24 cellular contexts compared by ENCODE assay signal in the genomic region with DNA sequence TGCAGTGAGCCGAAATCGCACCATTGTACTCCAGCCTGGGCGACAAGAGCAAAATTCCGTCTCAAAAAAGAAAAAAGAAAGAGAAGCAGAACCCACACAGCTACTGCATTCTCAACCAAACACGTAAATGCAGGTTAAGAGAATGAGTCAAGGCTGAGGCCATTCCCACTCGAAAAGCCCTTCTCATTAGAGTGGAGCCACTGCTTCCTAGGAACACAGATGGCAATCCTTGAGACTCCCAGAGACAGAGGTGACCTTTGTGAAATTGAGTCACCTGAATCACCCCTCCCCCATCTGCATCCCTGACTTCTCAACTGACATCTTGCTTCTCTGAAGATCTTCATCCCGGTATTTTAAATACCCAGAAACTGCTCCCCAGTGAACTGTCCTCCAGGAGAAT. TPM values are rescaled to one million over a fixed set of nuclear protein-coding genes. Genes with fewer than 3 reads are reported as not detected.
DNase-seq lines count a peak whose midpoint lies in the region; ATAC-seq and TF ChIP-seq lines count a peak whose summit lies in the region.
"Had no signal": no experiment of that assay in that cellular context is flagged by ENCODE, and none has a peak within 500 bp of the region (broad histone marks: within the 10 kb centered on the region; RNA-seq: fewer than 3 reads in every experiment).

No MANE protein-coding gene starts in this region.

- peaks cover 12% of the 10 kb centered on the region for H3K79me1 ChIP-seq in trophoblast cell (ENCODE audit: low read length)
- peaks cover 3% of the 10 kb centered on the region for H3K79me1 ChIP-seq in neuronal stem cell (ENCODE audit: low read depth, low read length)

- H2BK15ac ChIP-seq in neuronal stem cell (ENCODE audit: low read length), result no peak overlapping the region

- H3K36me3 Mint-ChIP-seq in chondrocyte (ENCODE audit: low read depth), result no peaks in the 10 kb centered on the region
- no peaks in the 10 kb centered on the region for H3K36me3 Mint-ChIP-seq in T-cell

- no peaks in the 10 kb centered on the region for H3K27me3 ChIP-seq in BLaER1 treated with 17β-estradiol and CSF1 and Interleukin-3, amounts not matched to agents 10 nM and 100 nM
- H3K27me3 ChIP-seq in trophoblast cell (ENCODE audit: insufficient read depth, low read length) (no peaks in the 10 kb centered on the region), neuronal stem cell (ENCODE audit: control insufficient read depth in 3 of 3, insufficient read depth in 3 of 3, low read depth in 1 of 3, low read length in 3 of 3) (no peaks in the 10 kb centered on the region)
- H3K27me3 ChIP-seq: MG63, SJSA1 had no signal

- ATAC-seq in T-cell (replicated peaks in 1 of 4), result no peak
- ATAC-seq in GM18868 (IDR thresholded peaks at IDR 0.05; ENCODE audit: unreplicated experiment), result no peak
- ATAC-seq: T-helper 17 cell had no signal

- no peaks in the 10 kb centered on the region for H3K27me3 Mint-ChIP-seq in chondrocyte (ENCODE audit: low read depth)
- no peaks in the 10 kb centered on the region for H3K27me3 Mint-ChIP-seq in T-cell
- H3K27me3 Mint-ChIP-seq: T-helper 17 cell had no signal

- no peak overlapping the region for H3K27ac ChIP-seq in BLaER1 treated with 17β-estradiol and CSF1 and Interleukin-3, amounts not matched to agents 10 nM and 100 nM
- H3K27ac ChIP-seq in trophoblast cell (ENCODE audit: low read depth, low read length) (peak overlapping the region; percentile 3), neuronal stem cell (replicated peaks; ENCODE audit: low read length) (no peak overlapping the region)
- H3K27ac ChIP-seq: PC-9, SJSA1, skin epidermis had no signal

- peak overlapping the region; percentile 72 to 100 (median 89); a peak in 12 of 22 replicates for H3K4me2 ChIP-seq in BLaER1 treated with 17β-estradiol and CSF1 and Interleukin-3, amounts not matched to agents 10 nM and 100 nM
- H3K4me2 ChIP-seq in trophoblast cell (ENCODE audit: low read length) (no peak overlapping the region), neuronal stem cell (ENCODE audit: insufficient read depth, low read length, poor library complexity, severe bottlenecking) (no peak overlapping the region)
- H3K4me2 ChIP-seq: PC-9 had no signal

- H3K18ac ChIP-seq in trophoblast cell (ENCODE audit: low read length) (no peak overlapping the region), neuronal stem cell (ENCODE audit: low read length) (no peak overlapping the region)

- no peak overlapping the region for H3K23ac ChIP-seq in trophoblast cell (ENCODE audit: low read length)
- H3K23ac ChIP-seq in neuronal stem cell (ENCODE audit: low read depth, low read length, poor library complexity), result no peak overlapping the region

- H3K79me2 ChIP-seq in trophoblast cell (ENCODE audit: control insufficient read depth, insufficient read depth, low read length, poor library complexity), result peaks cover 32% of the 10 kb centered on the region

- H3K4me3 Mint-ChIP-seq in chondrocyte (ENCODE audit: unreplicated experiment) (no peak overlapping the region), T-cell (no peak overlapping the region)
- H3K4me3 Mint-ChIP-seq: mesothelial cell of epicardium, nephron, T-helper 17 cell had no signal

- POLR2A ChIA-PET in T-cell (lab: Charles Lee), result interaction anchor here in 1 of 2 donors (0.6 kb wide), 1 partner anchor 391 kb away, joined by 5 read pairs; no protein-coding TSS in a partner anchor

- H3K9me3 ChIP-seq in BLaER1 treated with 17β-estradiol and CSF1 and Interleukin-3, amounts not matched to agents 10 nM and 100 nM (replicated peaks in 1 of 11), result no peaks in the 10 kb centered on the region
- H3K9me3 ChIP-seq in trophoblast cell (ENCODE audit: insufficient read depth, low read depth, low read length) (no peaks in the 10 kb centered on the region), neuronal stem cell (replicated peaks in 1 of 2; ENCODE audit: control insufficient read depth in 2 of 2, insufficient read depth in 1 of 2, low read depth in 1 of 2, low read length in 2 of 2) (peaks cover 4 to 5% of the 10 kb centered on the region in 2 donors)
- H3K9me3 ChIP-seq: MG63, prostate gland, SJSA1 had no signal

- H4K20me1 ChIP-seq in BLaER1 treated with 17β-estradiol and CSF1 and Interleukin-3, amounts not matched to agents 10 nM and 100 nM, result peaks cover 94 to 100% (median 100%) of the 10 kb centered on the region in 11 experiments

- H3K36me3 ChIP-seq in BLaER1 treated with 17β-estradiol and CSF1 and Interleukin-3, amounts not matched to agents 10 nM and 100 nM, result peaks cover 0 to 7% (median 0%) of the 10 kb centered on the region in 11 experiments; a peak in 6 of 22 replicates
- H3K36me3 ChIP-seq in trophoblast cell (ENCODE audit: control insufficient read depth in 1 of 2, insufficient read depth in 2 of 2, low read length in 2 of 2), result no peaks in the 10 kb centered on the region
- no peaks in the 10 kb centered on the region for H3K36me3 ChIP-seq in neuronal stem cell (replicated peaks in 1 of 2; ENCODE audit: control insufficient read depth in 2 of 2, insufficient read depth in 2 of 2, low read length in 2 of 2)
- H3K36me3 ChIP-seq: prostate gland, SJSA1 had no signal

- CTCF ChIA-PET in T-cell (lab: Charles Lee), result no interaction called here

- H2BK12ac ChIP-seq in trophoblast cell (ENCODE audit: low read length), result no peak overlapping the region
- no peak overlapping the region for H2BK12ac ChIP-seq in neuronal stem cell (ENCODE audit: low read length)

- H2AFZ ChIP-seq in trophoblast cell (ENCODE audit: insufficient read depth, low read length, poor library complexity), result no peak overlapping the region
- no peak overlapping the region for H2AFZ ChIP-seq in neuronal stem cell (ENCODE audit: low read length)
- H2AFZ ChIP-seq: PC-9 had no signal

- H4K12ac ChIP-seq in trophoblast cell (ENCODE audit: low read depth, low read length), result no peak overlapping the region

- H2BK5ac ChIP-seq in trophoblast cell (ENCODE audit: low read depth, low read length, poor library complexity) (no peak overlapping the region), neuronal stem cell (ENCODE audit: low read length) (no peak overlapping the region)

- DNase-seq in NCI-H69 (lab: John Stamatoyannopoulos, UW), result peak; percentile 19
- DNase-seq in chondrocyte (ENCODE audit: low spot score), result no peak
- DNase-seq in trophoblast cell, result peak; percentile 85 to 86
- DNase-seq in T-cell, result no peak
- DNase-seq in neuronal stem cell (ENCODE audit: low spot score), result no peak
- no peak for DNase-seq in putamen (ENCODE audit: low spot score)
- DNase-seq: activated CD4-positive, alpha-beta T cell treated with anti-CD3 and anti-CD28 coated beads, Interleukin-2, amount 50 U/mL, for 1 hour; activated CD8-positive, alpha-beta memory T cell treated with anti-CD3 and anti-CD28 coated beads, Interleukin-2, amount 50 U/mL, for 48 hours; activated effector memory CD4-positive, alpha-beta T cell treated with anti-CD3 and anti-CD28 coated beads, Interleukin-2, amount 50 U/mL, for 16 hours; C1 segment of cervical spinal cord; cerebellar nuclear complex; DMS 273 treated with DMSO at 0.1 percent for 48 hours; MG63; NCI-H146; PC-9; stimulated activated CD4-positive, alpha-beta T cell treated with anti-CD3 and anti-CD28 coated beads, Interleukin-2, amount 100 ng/mL, for 48 hours; T-helper 17 cell had no signal

- peak overlapping the region; percentile 23 for H4K91ac ChIP-seq in trophoblast cell (ENCODE audit: low read depth, low read length)
- no peak overlapping the region for H4K91ac ChIP-seq in neuronal stem cell (ENCODE audit: low read depth, low read length, poor library complexity)

- H3K14ac ChIP-seq in trophoblast cell (ENCODE audit: low read length) (no peak overlapping the region), neuronal stem cell (ENCODE audit: low read length) (no peak overlapping the region)

- peak overlapping the region; percentile 13 for H3K27ac Mint-ChIP-seq in chondrocyte (ENCODE audit: unreplicated experiment)
- no peak overlapping the region for H3K27ac Mint-ChIP-seq in T-cell
- H3K27ac Mint-ChIP-seq: T-helper 17 cell had no signal

- WGBS in trophoblast cell (ENCODE audit: extremely low coverage, insufficient coverage, insufficient read length), result no CpG with 5 or more reads among the region's 7 CpGs
- WGBS in neuronal stem cell (ENCODE audit: extremely low coverage in 2 of 2, insufficient read length in 2 of 2, insufficient replicate concordance in 1 of 2), 2 donors, result no CpG with 5 or more reads among the region's 7 CpGs

- H4K8ac ChIP-seq in trophoblast cell (ENCODE audit: low read depth, low read length) (no peak overlapping the region), neuronal stem cell (ENCODE audit: low read depth, low read length) (no peak overlapping the region)

- H2BK120ac ChIP-seq in trophoblast cell (ENCODE audit: insufficient read depth, low read length, poor library complexity), result no peak overlapping the region
- H2BK120ac ChIP-seq in neuronal stem cell (ENCODE audit: low read depth, low read length), result no peak overlapping the region

- TF ChIP-seq CTCF in chondrocyte (IDR thresholded peaks at IDR 0.05), result no peak

- H3K4me3 ChIP-seq in BLaER1 treated with 17β-estradiol and CSF1 and Interleukin-3, amounts not matched to agents 10 nM and 100 nM, result no peak overlapping the region
- H3K4me3 ChIP-seq in trophoblast cell (ENCODE audit: low read depth, low read length) (no peak overlapping the region), neuronal stem cell (ENCODE audit: low read length in 2 of 2) (no peak overlapping the region)
- H3K4me3 ChIP-seq: MG63, PC-9, prostate gland, SJSA1, skin epidermis had no signal

- peak overlapping the region; percentile 64 for H3K4ac ChIP-seq in trophoblast cell (ENCODE audit: low read depth, low read length)
- H3K4ac ChIP-seq in neuronal stem cell (ENCODE audit: low read length), result no peak overlapping the region

- H3K9me3 Mint-ChIP-seq in chondrocyte (ENCODE audit: low read depth), result no peaks in the 10 kb centered on the region
- H3K9me3 Mint-ChIP-seq in T-cell, result no peaks in the 10 kb centered on the region
- H3K9me3 Mint-ChIP-seq: mesothelial cell of epicardium, nephron had no signal

- no peak overlapping the region for H2AK5ac ChIP-seq in trophoblast cell (ENCODE audit: low read length)
- no peak overlapping the region for H2AK5ac ChIP-seq in neuronal stem cell (ENCODE audit: low read depth, low read length)

- H3K9ac ChIP-seq in BLaER1 treated with 17β-estradiol and CSF1 and Interleukin-3, amounts not matched to agents 10 nM and 100 nM, result no peak overlapping the region
- H3K9ac ChIP-seq in trophoblast cell (ENCODE audit: low read length) (no peak overlapping the region), neuronal stem cell (ENCODE audit: low read depth, low read length, poor library complexity) (no peak overlapping the region)

- peaks cover 72 to 97% (median 87%) of the 10 kb centered on the region in 10 experiments for H3K4me1 ChIP-seq in BLaER1 treated with 17β-estradiol and CSF1 and Interleukin-3, amounts not matched to agents 10 nM and 100 nM
- peaks cover 27 to 47% of the 10 kb centered on the region in 2 experiments for H3K4me1 ChIP-seq in trophoblast cell (ENCODE audit: control insufficient read depth in 1 of 2, insufficient read depth in 2 of 2, low read length in 2 of 2)
- H3K4me1 ChIP-seq in neuronal stem cell (ENCODE audit: control insufficient read depth in 2 of 2, insufficient read depth in 1 of 2, low read depth in 1 of 2, low read length in 2 of 2), result peaks cover 4 to 13% of the 10 kb centered on the region in 2 donors

- H3K4me1 Mint-ChIP-seq in chondrocyte (ENCODE audit: low read depth), result peaks cover 68% of the 10 kb centered on the region
- peaks cover 75 to 78% (median 76%) of the 10 kb centered on the region in 3 donors for H3K4me1 Mint-ChIP-seq in T-cell

RNA-seq across cellular contexts. Expression of a gene that starts 8.2 kb away (rescaled TPM):
- total RNA-seq in chondrocyte (58.9 to 93.4 TPM (median 82.1 TPM) in 3 replicates), T-cell (10 to 100 TPM; 25.9 to 49.0 (median 40.4) TPM)
- 89.1 and 90.0 TPM in 2 replicates for polyA plus RNA-seq in trophoblast cell (2013)
- polyA plus RNA-seq in neuronal stem cell (2013, experiment 1 of 2), result 34.2 TPM
- 34.2 TPM for polyA plus RNA-seq in neuronal stem cell (2013, experiment 2 of 2)

Comparison
In these comparisons a context has a peak if more than half of its experiments do, and no peak if none do; other contexts are left out.
1. H3K4me2 ChIP-seq: peak in BLaER1 treated with 17β-estradiol and CSF1 and Interleukin-3, amounts not matched to agents 10 nM and 100 nM (11 of 11); none in trophoblast cell (single experiment) and neuronal stem cell (single experiment).
2. DNase-seq: peak in NCI-H69 (single experiment) and trophoblast cell (2 of 2); none in chondrocyte (single experiment), T-cell (0 of 34), neuronal stem cell (single experiment) and putamen (single experiment).